ENCODE assay signal across 9 cellular contexts in the genomic region with DNA sequence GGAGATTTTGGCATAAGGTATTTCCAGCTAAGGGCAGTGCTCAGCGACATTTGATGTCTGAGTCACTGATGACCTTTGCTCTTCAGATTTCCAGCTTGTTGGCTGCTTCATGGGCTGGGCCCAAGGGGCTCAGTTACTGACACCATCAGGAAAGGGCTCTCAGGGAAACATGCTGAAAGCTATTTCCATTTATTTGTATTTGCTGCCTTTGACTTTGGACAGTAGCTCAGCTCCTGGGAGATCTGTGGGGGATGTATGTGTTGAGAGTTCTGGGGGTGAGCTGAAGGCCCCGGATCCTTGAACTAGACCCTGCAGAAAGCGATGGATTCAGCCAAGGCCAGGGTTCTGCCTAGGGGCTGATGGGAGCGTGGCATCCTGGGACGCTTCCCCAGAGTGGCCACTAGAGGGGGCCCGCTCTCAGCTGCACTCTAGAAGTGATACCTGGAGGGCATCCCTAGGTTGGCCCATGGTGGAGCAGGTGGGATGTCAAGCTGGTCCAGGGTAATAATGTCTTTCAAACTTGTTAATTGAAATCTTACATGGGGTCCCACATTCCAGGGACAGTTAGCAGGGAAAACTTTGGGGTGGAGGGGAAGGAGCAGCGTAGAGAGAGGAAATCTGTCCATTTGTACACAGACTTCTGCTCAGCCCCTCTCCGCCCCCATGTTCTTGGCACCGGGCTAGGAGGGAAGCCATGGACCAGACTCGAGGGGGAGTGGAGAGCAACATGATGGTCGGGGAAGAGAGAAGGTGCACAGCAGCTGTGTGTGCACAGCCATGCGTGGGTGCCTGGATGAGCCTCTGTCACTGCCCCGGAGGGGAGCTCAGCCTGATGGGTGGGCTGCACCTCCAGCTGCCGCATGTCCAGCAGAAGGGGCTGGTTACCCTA. TPM values are rescaled to one million over a fixed set of nuclear protein-coding genes. Genes with fewer than 3 reads are reported as not detected.
DNase-seq lines count a peak whose midpoint lies in the region; ATAC-seq and TF ChIP-seq lines count a peak whose summit lies in the region.
"Had no signal": no experiment of that assay in that cellular context is flagged by ENCODE, and none has a peak within 500 bp of the region (broad histone marks: within the 10 kb centered on the region; RNA-seq: fewer than 3 reads in every experiment).

No MANE protein-coding gene starts in this region.

- H3K27ac Mint-ChIP-seq in effector memory CD8-positive, alpha-beta T cell: peak overlapping the region in 1 of 2 donors; percentile 41
- no peak overlapping the region for H3K27ac Mint-ChIP-seq in mesothelial cell of epicardium
- no peak overlapping the region for H3K27ac Mint-ChIP-seq in stimulated activated naive CD8-positive, alpha-beta T cell treated with anti-CD3 and anti-CD28 coated beads, Interleukin-15, amount 100 ng/mL, for 72 hours

- H3K4me1 Mint-ChIP-seq in effector memory CD8-positive, alpha-beta T cell (ENCODE audit: low read depth in 2 of 2): peaks cover 0 to 4% of the 10 kb centered on the region in 2 donors
- H3K4me1 Mint-ChIP-seq in mesothelial cell of epicardium: peaks cover 42% of the 10 kb centered on the region
- H3K4me1 Mint-ChIP-seq in stimulated activated naive CD8-positive, alpha-beta T cell treated with anti-CD3 and anti-CD28 coated beads, Interleukin-15, amount 100 ng/mL, for 72 hours: no peaks in the 10 kb centered on the region

- peaks cover 48 to 60% of the 10 kb centered on the region in 2 donors for H3K27me3 Mint-ChIP-seq in effector memory CD8-positive, alpha-beta T cell
- no peaks in the 10 kb centered on the region for H3K27me3 Mint-ChIP-seq in mesothelial cell of epicardium (ENCODE audit: low read depth)
- H3K27me3 Mint-ChIP-seq in stimulated activated naive CD8-positive, alpha-beta T cell treated with anti-CD3 and anti-CD28 coated beads, Interleukin-15, amount 100 ng/mL, for 72 hours: peaks cover 51% of the 10 kb centered on the region

- H3K4me3 Mint-ChIP-seq in effector memory CD8-positive, alpha-beta T cell: no peak overlapping the region
- H3K4me3 Mint-ChIP-seq in mesothelial cell of epicardium: no peak overlapping the region
- H3K4me3 Mint-ChIP-seq in stimulated activated naive CD8-positive, alpha-beta T cell treated with anti-CD3 and anti-CD28 coated beads, Interleukin-15, amount 100 ng/mL, for 72 hours: no peak overlapping the region

- DNase-seq in EH (ENCODE audit: low read depth) (peak; percentile 55), mesothelial cell of epicardium (ENCODE audit: low spot score in 2 of 2, unreplicated experiment in 2 of 2) (peak; percentile 43 to 74), DMS79 treated with DMSO at 0.1 percent for 48 hours (lab: John Stamatoyannopoulos, UW) (no peak)
- peak; percentile 70 for DNase-seq in activated CD4-positive, alpha-beta T cell treated with anti-CD3 and anti-CD28 coated beads for 48 hours
- DNase-seq in effector memory CD8-positive, alpha-beta T cell: peak; percentile 29 to 45 (median 33)
- DNase-seq in stimulated activated naive CD8-positive, alpha-beta T cell treated with anti-CD3 and anti-CD28 coated beads, Interleukin-15, amount 100 ng/mL, for 72 hours: peak; percentile 44 to 48

- H3K36me3 Mint-ChIP-seq in effector memory CD8-positive, alpha-beta T cell (ENCODE audit: insufficient read depth): no peaks in the 10 kb centered on the region
- H3K36me3 Mint-ChIP-seq in mesothelial cell of epicardium: peaks cover 8% of the 10 kb centered on the region

- H3K9me3 Mint-ChIP-seq in effector memory CD8-positive, alpha-beta T cell: peaks cover 0 to 3% of the 10 kb centered on the region in 2 donors
- peaks cover 8% of the 10 kb centered on the region for H3K9me3 Mint-ChIP-seq in mesothelial cell of epicardium
- H3K9me3 Mint-ChIP-seq in stimulated activated naive CD8-positive, alpha-beta T cell treated with anti-CD3 and anti-CD28 coated beads, Interleukin-15, amount 100 ng/mL, for 72 hours: peaks cover 13 to 17% of the 10 kb centered on the region in 2 donors

- peak; percentile 77 for ATAC-seq in GM21723 (IDR thresholded peaks at IDR 0.05; ENCODE audit: unreplicated experiment)
- ATAC-seq in effector memory CD8-positive, alpha-beta T cell (replicated peaks): peak; percentile 78
- ATAC-seq in stimulated activated naive CD8-positive, alpha-beta T cell treated with anti-CD3 and anti-CD28 coated beads, Interleukin-15, amount 100 ng/mL, for 72 hours: peak; percentile 79

- TF ChIP-seq CTCF in LNCAP (IDR thresholded peaks at IDR 0.05) (peak; percentile 98), mesothelial cell of epicardium (IDR thresholded peaks at IDR 0.05; ENCODE audit: unreplicated experiment) (peak; percentile 82)

RNA-seq across cellular contexts. Expression of gene BTBD16, which starts 3.0 kb away (rescaled TPM):
- not detected in 3 replicates for total RNA-seq in mesothelial cell of epicardium
- total RNA-seq: temporal lobe had no signal
